In the genomic region with DNA sequence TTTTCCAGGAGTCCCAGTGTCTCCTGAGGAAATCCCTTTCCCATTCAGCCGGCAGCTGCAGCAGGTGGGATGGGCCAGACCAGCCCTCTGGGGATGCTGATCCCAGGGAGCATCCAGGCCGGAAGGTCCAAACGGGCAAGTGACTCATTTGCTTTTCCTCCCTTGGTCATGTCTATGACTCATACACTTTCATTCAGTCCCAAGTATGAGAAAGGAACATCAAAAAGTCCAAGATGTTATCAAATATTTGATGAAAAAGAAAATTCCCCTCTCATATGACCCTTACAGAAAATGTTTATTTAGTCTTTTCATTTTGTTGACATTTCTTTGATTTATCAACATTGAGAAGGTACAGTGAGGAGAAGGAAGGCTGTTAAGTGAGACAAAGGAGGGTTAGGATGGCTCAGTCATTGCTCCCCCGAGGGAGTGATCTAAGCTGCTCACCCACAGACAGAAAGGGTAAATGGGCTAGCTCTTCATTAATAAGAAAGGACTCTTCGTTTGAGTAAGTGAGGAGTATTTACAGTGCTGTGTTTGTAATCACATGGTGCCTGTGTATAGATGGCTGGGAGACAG, we compare ENCODE assay signal across 8 cellular contexts.
DNase-seq lines count a peak whose midpoint lies in the region; ATAC-seq and TF ChIP-seq lines count a peak whose summit lies in the region.
"Had no signal": no experiment of that assay in that cellular context is flagged by ENCODE, and none has a peak within 500 bp of the region (broad histone marks: within the 10 kb centered on the region; RNA-seq: fewer than 3 reads in every experiment).

No MANE protein-coding gene starts in this region.

- CTCF ChIA-PET in HEK293 (lab: Yijun Ruan, JAX) = no interaction called here

- H3K27ac ChIP-seq in HEK293 (ENCODE audit: extremely low read depth, low read depth, low read length) (no peak overlapping the region), heart right ventricle (peak overlapping the region in 8 of 10 donors; percentile 39 to 79 (median 54))

- WGBS in heart right ventricle, 2 donors = 39 to 50% methylated on average over 5 of the region's 5 CpGs

- H3K9me3 ChIP-seq in HEK293 (ENCODE audit: control insufficient read depth, insufficient read depth, low read depth, low read length) (no peaks in the 10 kb centered on the region), heart right ventricle (no peaks in the 10 kb centered on the region)

- DNase-seq in T1000 (lab: John Stamatoyannopoulos, UW) (peak; percentile 89), heart right ventricle (peak; percentile 73 to 74), NCI-H1694 (lab: John Stamatoyannopoulos, UW) (no peak), mesenteric fat pad (ENCODE audit: low spot score) (no peak)
- DNase-seq in stimulated activated naive CD8-positive, alpha-beta T cell treated with anti-CD3 and anti-CD28 coated beads, Interleukin-15, amount 100 ng/mL, for 72 hours = no peak
- DNase-seq: activated CD8-positive, alpha-beta memory T cell treated with anti-CD3 and anti-CD28 coated beads, Interleukin-2, amount 10 ng/mL, durations not matched to agents 7 days and 5 days had no signal

- no peaks in the 10 kb centered on the region for H3K27me3 ChIP-seq in heart right ventricle

- peak; percentile 80 to 96 (median 91) for ATAC-seq in heart right ventricle
- ATAC-seq in stimulated activated naive CD8-positive, alpha-beta T cell treated with anti-CD3 and anti-CD28 coated beads, Interleukin-15, amount 100 ng/mL, for 72 hours = peak; percentile 63
- ATAC-seq in HG03378 (IDR thresholded peaks at IDR 0.05; ENCODE audit: unreplicated experiment) = no peak
- ATAC-seq: activated CD8-positive, alpha-beta memory T cell treated with anti-CD3 and anti-CD28 coated beads, Interleukin-2, amount 10 ng/mL, durations not matched to agents 7 days and 5 days had no signal

- H3K4me3 ChIP-seq in HEK293 (ENCODE audit: low read depth, low read length) = no peak overlapping the region
- no peak overlapping the region for H3K4me3 ChIP-seq in heart right ventricle

- no peak overlapping the region for H3K4me3 Mint-ChIP-seq in stimulated activated naive CD8-positive, alpha-beta T cell treated with anti-CD3 and anti-CD28 coated beads, Interleukin-15, amount 100 ng/mL, for 72 hours
- H3K4me3 Mint-ChIP-seq: activated CD8-positive, alpha-beta memory T cell treated with anti-CD3 and anti-CD28 coated beads, Interleukin-2, amount 10 ng/mL, durations not matched to agents 7 days and 5 days had no signal

- intact Hi-C loops in heart right ventricle (cut with DNase I) = loop anchor here in 1 of 10 donors (10.0 kb wide), 2 partner anchors 114 to 464 kb away; partner anchors contain the start of gene MAP3K1

- no peaks in the 10 kb centered on the region for H3K27me3 Mint-ChIP-seq in stimulated activated naive CD8-positive, alpha-beta T cell treated with anti-CD3 and anti-CD28 coated beads, Interleukin-15, amount 100 ng/mL, for 72 hours

- TF ChIP-seq CTCF in HEK293 (tag by site-specific recombination; IDR thresholded peaks at IDR 0.05) (no peak), heart right ventricle (IDR thresholded peaks at IDR 0.05) (no peak)

- 0 out of 2 replicates have a peak, but pooled peaks cover 2% of the 10 kb centered on the region for H3K4me1 ChIP-seq in HEK293 (ENCODE audit: control insufficient read depth, insufficient read depth, low read length)
- peaks cover 0 to 52% (median 37%) of the 10 kb centered on the region in 9 donors for H3K4me1 ChIP-seq in heart right ventricle

- no peak overlapping the region for H3K27ac Mint-ChIP-seq in stimulated activated naive CD8-positive, alpha-beta T cell treated with anti-CD3 and anti-CD28 coated beads, Interleukin-15, amount 100 ng/mL, for 72 hours
- H3K27ac Mint-ChIP-seq: activated CD8-positive, alpha-beta memory T cell treated with anti-CD3 and anti-CD28 coated beads, Interleukin-2, amount 10 ng/mL, durations not matched to agents 7 days and 5 days had no signal

- POLR2A ChIA-PET in HEK293 (lab: Yijun Ruan, JAX) = no interaction called here

- H3K4me1 Mint-ChIP-seq in stimulated activated naive CD8-positive, alpha-beta T cell treated with anti-CD3 and anti-CD28 coated beads, Interleukin-15, amount 100 ng/mL, for 72 hours = peaks cover 33% of the 10 kb centered on the region
- H3K4me1 Mint-ChIP-seq: activated CD8-positive, alpha-beta memory T cell treated with anti-CD3 and anti-CD28 coated beads, Interleukin-2, amount 10 ng/mL, durations not matched to agents 7 days and 5 days had no signal

- no peaks in the 10 kb centered on the region for H3K9me3 Mint-ChIP-seq in stimulated activated naive CD8-positive, alpha-beta T cell treated with anti-CD3 and anti-CD28 coated beads, Interleukin-15, amount 100 ng/mL, for 72 hours

- H3K36me3 ChIP-seq in HEK293 (ENCODE audit: control insufficient read depth in 2 of 2, insufficient read depth in 1 of 2, low read length in 2 of 2) (no peaks in the 10 kb centered on the region), heart right ventricle (no peaks in the 10 kb centered on the region)

TF ChIP-seq in HEK293, 187 proteins besides CTCF, POLR2A, EP300 and RAD21 (continues in another document):
- peak; percentile 67 for TF ChIP-seq ZNF366 (tag by site-specific recombination; conservative IDR thresholded peaks at IDR 0.05)
- peak; percentile 29 for TF ChIP-seq GLIS1 (tag by site-specific recombination; IDR thresholded peaks at IDR 0.05)
- no peak for TF ChIP-seq KLF9 (tag by site-specific recombination; IDR thresholded peaks at IDR 0.05; ENCODE audit: low read depth)
- TF ChIP-seq ZNF335 (tag by site-specific recombination; conservative IDR thresholded peaks at IDR 0.05) = 0 out of 2 replicates have a peak, but pooled peaks have one; percentile 13
- TF ChIP-seq ZNF670 (tag by site-specific recombination; IDR thresholded peaks at IDR 0.05; ENCODE audit: low read depth) = no peak
- no peak for TF ChIP-seq ZBTB10 (tag by site-specific recombination; IDR thresholded peaks at IDR 0.05)
- TF ChIP-seq ZNF510 (tag by site-specific recombination; IDR thresholded peaks at IDR 0.05; ENCODE audit: insufficient replicate concordance) = no peak
- peak; percentile 73; the same call in 1 of the 2 replicates for TF ChIP-seq ZBTB48 (tag by site-specific recombination; IDR thresholded peaks at IDR 0.05)
- TF ChIP-seq, protein P1, sequence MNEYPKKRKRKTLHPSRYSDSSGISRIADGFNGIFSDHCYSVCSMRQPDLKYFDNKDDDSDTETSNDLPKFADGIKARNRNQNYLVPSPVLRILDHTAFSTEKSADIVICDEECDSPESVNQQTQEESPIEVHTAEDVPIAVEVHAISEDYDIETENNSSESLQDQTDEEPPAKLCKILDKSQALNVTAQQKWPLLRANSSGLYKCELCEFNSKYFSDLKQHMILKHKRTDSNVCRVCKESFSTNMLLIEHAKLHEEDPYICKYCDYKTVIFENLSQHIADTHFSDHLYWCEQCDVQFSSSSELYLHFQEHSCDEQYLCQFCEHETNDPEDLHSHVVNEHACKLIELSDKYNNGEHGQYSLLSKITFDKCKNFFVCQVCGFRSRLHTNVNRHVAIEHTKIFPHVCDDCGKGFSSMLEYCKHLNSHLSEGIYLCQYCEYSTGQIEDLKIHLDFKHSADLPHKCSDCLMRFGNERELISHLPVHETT (tag by site-specific recombination; IDR thresholded peaks at IDR 0.05) = peak; percentile 33; the same call in 1 of the 2 replicates
- no peak for TF ChIP-seq ZNF292 (tag by site-specific recombination; IDR thresholded peaks at IDR 0.05; ENCODE audit: borderline replicate concordance, low read depth)
- peak; percentile 44; the same call in 1 of the 2 replicates for TF ChIP-seq GLIS2 (tag by site-specific recombination; IDR thresholded peaks at IDR 0.05)
- no peak for TF ChIP-seq EGR2 (tag by site-specific recombination; IDR thresholded peaks at IDR 0.05; ENCODE audit: low read depth)
- TF ChIP-seq ZEB2 (tag by site-specific recombination; IDR thresholded peaks at IDR 0.05) = 0 out of 2 replicates have a peak, but pooled peaks have one; percentile 42
- TF ChIP-seq REPIN1 (tag by site-specific recombination; IDR thresholded peaks at IDR 0.05; ENCODE audit: low read depth) = no peak
- TF ChIP-seq ZNF324 (tag by site-specific recombination; IDR thresholded peaks at IDR 0.05) = peak; percentile 32; the same call in 1 of the 2 replicates
- peak; percentile 35; the same call in 1 of the 2 replicates for TF ChIP-seq TCF7L2 (IDR thresholded peaks at IDR 0.05; ENCODE audit: borderline replicate concordance, low read depth, low read length)
- TF ChIP-seq SALL2 (tag by site-specific recombination; IDR thresholded peaks at IDR 0.05; ENCODE audit: borderline replicate concordance) = no peak
- TF ChIP-seq, protein P2, sequence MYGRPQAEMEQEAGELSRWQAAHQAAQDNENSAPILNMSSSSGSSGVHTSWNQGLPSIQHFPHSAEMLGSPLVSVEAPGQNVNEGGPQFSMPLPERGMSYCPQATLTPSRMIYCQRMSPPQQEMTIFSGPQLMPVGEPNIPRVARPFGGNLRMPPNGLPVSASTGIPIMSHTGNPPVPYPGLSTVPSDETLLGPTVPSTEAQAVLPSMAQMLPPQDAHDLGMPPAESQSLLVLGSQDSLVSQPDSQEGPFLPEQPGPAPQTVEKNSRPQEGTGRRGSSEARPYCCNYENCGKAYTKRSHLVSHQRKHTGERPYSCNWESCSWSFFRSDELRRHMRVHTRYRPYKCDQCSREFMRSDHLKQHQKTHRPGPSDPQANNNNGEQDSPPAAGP (tag by site-specific recombination; IDR thresholded peaks at IDR 0.05) = peak; percentile 44; the same call in 1 of the 2 replicates
- TF ChIP-seq SP7 (tag by site-specific recombination; IDR thresholded peaks at IDR 0.05) = peak; percentile 84; the same call in 1 of the 2 replicates

Comparison
In these comparisons a context has a peak if more than half of its experiments do, and no peak if none do; other contexts are left out.
1. DNase-seq: peak in T1000 (single experiment) and heart right ventricle (2 of 2); none in stimulated activated naive CD8-positive, alpha-beta T cell treated with anti-CD3 and anti-CD28 coated beads, Interleukin-15, amount 100 ng/mL, for 72 hours (0 of 2), NCI-H1694 (single experiment) and mesenteric fat pad (single experiment).